1 cellular context compared by ENCODE assay signal in the genomic region with DNA sequence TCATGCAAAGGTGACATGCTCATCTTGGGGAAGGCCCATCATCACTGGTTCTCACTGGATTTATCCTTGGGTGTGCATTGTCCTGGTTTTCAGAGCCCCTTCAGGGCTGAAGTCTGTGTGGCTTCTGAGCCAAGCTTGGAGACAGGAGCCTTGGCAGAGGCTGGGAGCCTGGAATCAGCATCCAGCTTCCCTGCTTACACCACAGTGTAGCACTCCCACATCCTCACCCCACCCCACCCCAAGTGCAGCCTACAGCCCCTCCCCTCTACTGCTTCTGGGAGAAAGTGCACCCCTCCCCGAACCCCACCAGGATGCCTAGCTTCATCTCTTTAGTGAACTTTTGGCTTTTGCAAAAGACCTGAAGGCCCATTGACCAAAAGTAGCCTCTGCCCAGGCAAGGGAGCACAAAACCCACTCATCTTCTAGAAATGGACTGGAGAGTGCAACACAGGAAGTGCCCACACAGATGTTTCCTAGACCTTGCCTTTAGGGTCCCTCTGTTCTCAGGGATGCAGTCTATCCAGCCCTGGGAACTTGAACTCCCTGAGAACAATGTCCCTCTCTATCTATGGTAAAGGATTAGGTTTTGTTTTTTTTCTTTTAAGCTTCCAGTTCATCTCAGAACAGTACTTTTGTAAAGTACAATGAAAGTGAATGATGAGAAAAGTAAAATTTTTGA.
TF ChIP-seq lines count a peak whose summit lies in the region.

No MANE protein-coding gene starts in this region.

TF ChIP-seq in GM23338, 12 proteins besides CTCF, POLR2A, EP300 and RAD21 (continued from another document):
- TF ChIP-seq, protein P1, sequence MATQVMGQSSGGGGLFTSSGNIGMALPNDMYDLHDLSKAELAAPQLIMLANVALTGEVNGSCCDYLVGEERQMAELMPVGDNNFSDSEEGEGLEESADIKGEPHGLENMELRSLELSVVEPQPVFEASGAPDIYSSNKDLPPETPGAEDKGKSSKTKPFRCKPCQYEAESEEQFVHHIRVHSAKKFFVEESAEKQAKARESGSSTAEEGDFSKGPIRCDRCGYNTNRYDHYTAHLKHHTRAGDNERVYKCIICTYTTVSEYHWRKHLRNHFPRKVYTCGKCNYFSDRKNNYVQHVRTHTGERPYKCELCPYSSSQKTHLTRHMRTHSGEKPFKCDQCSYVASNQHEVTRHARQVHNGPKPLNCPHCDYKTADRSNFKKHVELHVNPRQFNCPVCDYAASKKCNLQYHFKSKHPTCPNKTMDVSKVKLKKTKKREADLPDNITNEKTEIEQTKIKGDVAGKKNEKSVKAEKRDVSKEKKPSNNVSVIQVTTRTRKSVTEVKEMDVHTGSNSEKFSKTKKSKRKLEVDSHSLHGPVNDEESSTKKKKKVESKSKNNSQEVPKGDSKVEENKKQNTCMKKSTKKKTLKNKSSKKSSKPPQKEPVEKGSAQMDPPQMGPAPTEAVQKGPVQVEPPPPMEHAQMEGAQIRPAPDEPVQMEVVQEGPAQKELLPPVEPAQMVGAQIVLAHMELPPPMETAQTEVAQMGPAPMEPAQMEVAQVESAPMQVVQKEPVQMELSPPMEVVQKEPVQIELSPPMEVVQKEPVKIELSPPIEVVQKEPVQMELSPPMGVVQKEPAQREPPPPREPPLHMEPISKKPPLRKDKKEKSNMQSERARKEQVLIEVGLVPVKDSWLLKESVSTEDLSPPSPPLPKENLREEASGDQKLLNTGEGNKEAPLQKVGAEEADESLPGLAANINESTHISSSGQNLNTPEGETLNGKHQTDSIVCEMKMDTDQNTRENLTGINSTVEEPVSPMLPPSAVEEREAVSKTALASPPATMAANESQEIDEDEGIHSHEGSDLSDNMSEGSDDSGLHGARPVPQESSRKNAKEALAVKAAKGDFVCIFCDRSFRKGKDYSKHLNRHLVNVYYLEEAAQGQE (IDR thresholded peaks at IDR 0.05; ENCODE audit: unreplicated experiment): no peak
- TF ChIP-seq STAT1 (IDR thresholded peaks at IDR 0.05; ENCODE audit: unreplicated experiment) (no peak), JUNB (IDR thresholded peaks at IDR 0.05; ENCODE audit: unreplicated experiment) (no peak)
- TF ChIP-seq, protein P2, sequence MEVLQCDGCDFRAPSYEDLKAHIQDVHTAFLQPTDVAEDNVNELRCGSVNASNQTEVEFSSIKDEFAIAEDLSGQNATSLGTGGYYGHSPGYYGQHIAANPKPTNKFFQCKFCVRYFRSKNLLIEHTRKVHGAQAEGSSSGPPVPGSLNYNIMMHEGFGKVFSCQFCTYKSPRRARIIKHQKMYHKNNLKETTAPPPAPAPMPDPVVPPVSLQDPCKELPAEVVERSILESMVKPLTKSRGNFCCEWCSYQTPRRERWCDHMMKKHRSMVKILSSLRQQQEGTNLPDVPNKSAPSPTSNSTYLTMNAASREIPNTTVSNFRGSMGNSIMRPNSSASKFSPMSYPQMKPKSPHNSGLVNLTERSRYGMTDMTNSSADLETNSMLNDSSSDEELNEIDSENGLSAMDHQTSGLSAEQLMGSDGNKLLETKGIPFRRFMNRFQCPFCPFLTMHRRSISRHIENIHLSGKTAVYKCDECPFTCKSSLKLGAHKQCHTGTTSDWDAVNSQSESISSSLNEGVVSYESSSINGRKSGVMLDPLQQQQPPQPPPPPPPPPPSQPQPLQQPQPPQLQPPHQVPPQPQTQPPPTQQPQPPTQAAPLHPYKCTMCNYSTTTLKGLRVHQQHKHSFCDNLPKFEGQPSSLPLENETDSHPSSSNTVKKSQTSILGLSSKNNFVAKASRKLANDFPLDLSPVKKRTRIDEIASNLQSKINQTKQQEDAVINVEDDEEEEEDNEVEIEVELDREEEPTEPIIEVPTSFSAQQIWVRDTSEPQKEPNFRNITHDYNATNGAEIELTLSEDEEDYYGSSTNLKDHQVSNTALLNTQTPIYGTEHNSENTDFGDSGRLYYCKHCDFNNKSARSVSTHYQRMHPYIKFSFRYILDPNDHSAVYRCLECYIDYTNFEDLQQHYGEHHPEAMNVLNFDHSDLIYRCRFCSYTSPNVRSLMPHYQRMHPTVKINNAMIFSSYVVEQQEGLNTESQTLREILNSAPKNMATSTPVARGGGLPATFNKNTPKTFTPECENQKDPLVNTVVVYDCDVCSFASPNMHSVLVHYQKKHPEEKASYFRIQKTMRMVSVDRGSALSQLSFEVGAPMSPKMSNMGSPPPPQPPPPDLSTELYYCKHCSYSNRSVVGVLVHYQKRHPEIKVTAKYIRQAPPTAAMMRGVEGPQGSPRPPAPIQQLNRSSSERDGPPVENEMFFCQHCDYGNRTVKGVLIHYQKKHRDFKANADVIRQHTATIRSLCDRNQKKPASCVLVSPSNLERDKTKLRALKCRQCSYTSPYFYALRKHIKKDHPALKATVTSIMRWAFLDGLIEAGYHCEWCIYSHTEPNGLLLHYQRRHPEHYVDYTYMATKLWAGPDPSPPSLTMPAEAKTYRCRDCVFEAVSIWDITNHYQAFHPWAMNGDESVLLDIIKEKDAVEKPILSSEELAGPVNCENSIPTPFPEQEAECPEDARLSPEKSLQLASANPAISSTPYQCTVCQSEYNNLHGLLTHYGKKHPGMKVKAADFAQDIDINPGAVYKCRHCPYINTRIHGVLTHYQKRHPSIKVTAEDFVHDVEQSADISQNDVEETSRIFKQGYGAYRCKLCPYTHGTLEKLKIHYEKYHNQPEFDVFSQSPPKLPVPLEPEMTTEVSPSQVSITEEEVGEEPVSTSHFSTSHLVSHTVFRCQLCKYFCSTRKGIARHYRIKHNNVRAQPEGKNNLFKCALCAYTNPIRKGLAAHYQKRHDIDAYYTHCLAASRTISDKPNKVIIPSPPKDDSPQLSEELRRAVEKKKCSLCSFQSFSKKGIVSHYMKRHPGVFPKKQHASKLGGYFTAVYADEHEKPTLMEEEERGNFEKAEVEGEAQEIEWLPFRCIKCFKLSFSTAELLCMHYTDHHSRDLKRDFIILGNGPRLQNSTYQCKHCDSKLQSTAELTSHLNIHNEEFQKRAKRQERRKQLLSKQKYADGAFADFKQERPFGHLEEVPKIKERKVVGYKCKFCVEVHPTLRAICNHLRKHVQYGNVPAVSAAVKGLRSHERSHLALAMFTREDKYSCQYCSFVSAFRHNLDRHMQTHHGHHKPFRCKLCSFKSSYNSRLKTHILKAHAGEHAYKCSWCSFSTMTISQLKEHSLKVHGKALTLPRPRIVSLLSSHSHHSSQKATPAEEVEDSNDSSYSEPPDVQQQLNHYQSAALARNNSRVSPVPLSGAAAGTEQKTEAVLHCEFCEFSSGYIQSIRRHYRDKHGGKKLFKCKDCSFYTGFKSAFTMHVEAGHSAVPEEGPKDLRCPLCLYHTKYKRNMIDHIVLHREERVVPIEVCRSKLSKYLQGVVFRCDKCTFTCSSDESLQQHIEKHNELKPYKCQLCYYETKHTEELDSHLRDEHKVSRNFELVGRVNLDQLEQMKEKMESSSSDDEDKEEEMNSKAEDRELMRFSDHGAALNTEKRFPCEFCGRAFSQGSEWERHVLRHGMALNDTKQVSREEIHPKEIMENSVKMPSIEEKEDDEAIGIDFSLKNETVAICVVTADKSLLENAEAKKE (CRISPR knock-in tag; IDR thresholded peaks at IDR 0.05): no peak
